In the genomic region with DNA sequence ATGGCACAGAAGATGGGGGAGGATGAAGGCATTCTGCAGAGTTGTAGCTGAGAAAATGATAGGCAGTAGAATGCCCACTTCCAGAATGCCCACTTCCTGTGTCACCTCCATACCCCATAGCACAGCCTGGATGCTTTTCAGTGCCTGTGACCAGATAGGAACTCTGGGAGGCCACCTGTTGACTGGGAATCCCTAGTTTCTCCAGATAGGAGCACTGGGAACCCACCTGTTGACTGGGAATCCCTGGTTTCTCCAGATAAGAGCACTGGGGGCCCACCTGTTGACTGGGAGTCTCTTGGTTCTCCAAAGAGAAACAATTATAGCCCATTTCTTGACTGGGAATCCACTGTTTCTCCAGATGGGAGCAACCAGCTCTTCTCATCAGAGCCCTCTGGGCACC, we compare ENCODE assay signal across 9 cellular contexts. TPM values are rescaled to one million over a fixed set of nuclear protein-coding genes. Genes with fewer than 3 reads are reported as not detected.
"Had no signal": no experiment of that assay in that cellular context is flagged by ENCODE, and none has a peak within 500 bp of the region (broad histone marks: within the 10 kb centered on the region; RNA-seq: fewer than 3 reads in every experiment).

No MANE protein-coding gene starts in this region.

- H3K4me3 ChIP-seq: K562 had no signal

- DNase-seq: IMR-90, KBM-7, KG1 had no signal

- H3K4me2 ChIP-seq: KMS-11 had no signal

- H3K9ac ChIP-seq: KMS-11 had no signal

- H3K27ac ChIP-seq: HL-60, KMS-11 had no signal

RNA-seq across cellular contexts. Expression of a gene that starts 11.6 kb away (rescaled TPM):
- total RNA-seq: HepG2, HT-29, HT1080, IMR-90, K562 had no signal

RNA-seq across cellular contexts. Expression of a gene that starts 13.4 kb away (rescaled TPM):
- total RNA-seq: HepG2, HT-29, HT1080, IMR-90, K562 had no signal

RNA-seq across cellular contexts. Expression of a gene that starts 37.9 kb away (rescaled TPM):
- total RNA-seq: HepG2, HT-29, HT1080, IMR-90, K562 had no signal
